ENCODE assay signal across 1 cellular context in the genomic region with DNA sequence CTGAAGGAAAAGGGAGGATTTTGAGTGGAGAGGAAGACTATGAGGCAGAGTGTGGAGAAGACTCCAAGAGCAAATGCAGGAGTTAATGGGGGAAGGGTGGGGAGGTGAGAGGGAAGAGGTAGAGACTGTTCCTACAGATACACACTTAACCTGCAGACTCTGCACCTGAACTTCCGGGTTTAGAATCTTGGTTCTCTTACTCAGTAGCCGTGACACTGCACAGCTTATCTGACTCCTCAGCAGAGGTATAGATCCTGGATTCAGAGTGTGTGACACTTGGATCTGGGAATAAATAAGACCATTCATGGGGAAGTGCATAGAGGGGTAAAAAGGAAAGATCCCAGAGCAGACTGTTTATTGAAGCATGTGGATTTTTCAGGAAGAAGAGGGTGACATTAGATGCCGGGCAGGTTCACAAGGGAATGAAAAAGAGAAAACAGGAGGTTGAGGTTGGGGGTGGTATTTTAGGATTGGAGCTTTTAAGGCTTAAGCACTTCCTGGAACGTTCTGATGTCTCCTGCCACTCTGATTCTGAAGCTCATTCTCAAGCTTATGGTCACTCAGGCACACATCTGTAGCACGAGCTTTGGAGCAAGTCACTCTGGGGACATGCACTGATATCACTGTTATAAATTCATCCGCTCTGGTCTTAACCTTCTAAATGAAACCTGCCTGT.
TF ChIP-seq lines count a peak whose summit lies in the region.

No MANE protein-coding gene starts in this region.

TF ChIP-seq in endothelial cell of umbilical vein, 7 proteins besides CTCF, POLR2A, EP300 and RAD21:
- no peak for TF ChIP-seq MYC (IDR thresholded peaks at IDR 0.05; ENCODE audit: low read depth, low read length)
- TF ChIP-seq JUN (IDR thresholded peaks at IDR 0.05; ENCODE audit: borderline replicate concordance, insufficient read depth, insufficient read length, low read depth): no peak
- TF ChIP-seq EZH2 (IDR thresholded peaks at IDR 0.05; ENCODE audit: borderline replicate concordance, low read depth, low read length, severe bottlenecking): no peak
- TF ChIP-seq, protein P1, sequence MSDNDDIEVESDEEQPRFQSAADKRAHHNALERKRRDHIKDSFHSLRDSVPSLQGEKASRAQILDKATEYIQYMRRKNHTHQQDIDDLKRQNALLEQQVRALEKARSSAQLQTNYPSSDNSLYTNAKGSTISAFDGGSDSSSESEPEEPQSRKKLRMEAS (IDR thresholded peaks at IDR 0.05; ENCODE audit: insufficient read depth, insufficient read length): no peak
- no peak for TF ChIP-seq POLR2AphosphoS5 (IDR thresholded peaks at IDR 0.05; ENCODE audit: insufficient read depth, low read depth, low read length)
- TF ChIP-seq GATA2 (IDR thresholded peaks at IDR 0.05; ENCODE audit: insufficient read depth, insufficient read length, low read depth, low read length): no peak
- TF ChIP-seq FOS (IDR thresholded peaks at IDR 0.05; ENCODE audit: borderline replicate concordance, insufficient read depth, low read length): no peak
TF ChIP-seq in endothelial cell of umbilical vein: peak in this region for 0.
